ENCODE assay signal across 14 cellular contexts in genomic region chr4:24857996-24858395, GRCh38. TPM values are rescaled to one million over a fixed set of nuclear protein-coding genes. Genes with fewer than 3 reads are reported as not detected.
DNase-seq lines count a peak whose midpoint lies in the region; TF ChIP-seq lines count a peak whose summit lies in the region.
"Had no signal": no experiment of that assay in that cellular context is flagged by ENCODE, and none has a peak within 500 bp of the region (broad histone marks: within the 10 kb centered on the region; RNA-seq: fewer than 3 reads in every experiment).

No MANE protein-coding gene starts in this region.

- peaks cover under 1 to 22% (median 10%) of the 10 kb centered on the region in 11 experiments; a peak in 15 of 22 replicates for H3K36me3 ChIP-seq in BLaER1 treated with 17β-estradiol and CSF1 and Interleukin-3, amounts not matched to agents 10 nM and 100 nM
- H3K36me3 ChIP-seq in suprapubic skin: no peaks in the 10 kb centered on the region

- no peak overlapping the region for H3K4me3 Mint-ChIP-seq in CD14-positive monocyte
- H3K4me3 Mint-ChIP-seq: activated B cell treated with CpG ODN at 0.5 μM for 24 hours; CD4-positive, alpha-beta T cell had no signal

- H3K4me2 ChIP-seq in BLaER1 treated with 17β-estradiol and CSF1 and Interleukin-3, amounts not matched to agents 10 nM and 100 nM: peak overlapping the region; percentile 43 to 84 (median 75); a peak in 21 of 22 replicates

- TF ChIP-seq POLR2A in suprapubic skin (IDR thresholded peaks at IDR 0.05): no peak

- no peaks in the 10 kb centered on the region for H3K27me3 ChIP-seq in BLaER1 treated with 17β-estradiol and CSF1 and Interleukin-3, amounts not matched to agents 10 nM and 100 nM
- no peaks in the 10 kb centered on the region for H3K27me3 ChIP-seq in suprapubic skin

- intact Hi-C loops in CD14-positive monocyte (cut with micrococcal nuclease): no loop called here

- no peak for TF ChIP-seq CTCF in suprapubic skin (IDR thresholded peaks at IDR 0.05)
- TF ChIP-seq CTCF in CD14-positive monocyte (IDR thresholded peaks at IDR 0.05): no peak

- WGBS in suprapubic skin: 19% methylated on average over 2 of the region's 2 CpGs

- no peaks in the 10 kb centered on the region for H3K27me3 Mint-ChIP-seq in CD14-positive monocyte (ENCODE audit: low read depth in 3 of 3)
- H3K27me3 Mint-ChIP-seq: CD4-positive, alpha-beta T cell had no signal

- peaks cover 28 to 57% (median 41%) of the 10 kb centered on the region in 11 experiments for H3K9me3 ChIP-seq in BLaER1 treated with 17β-estradiol and CSF1 and Interleukin-3, amounts not matched to agents 10 nM and 100 nM (replicated peaks in 1 of 11)
- H3K9me3 ChIP-seq in suprapubic skin: peaks cover 5% of the 10 kb centered on the region

- H3K27ac Mint-ChIP-seq in CD14-positive monocyte: no peak overlapping the region
- H3K27ac Mint-ChIP-seq: activated B cell treated with CpG ODN at 0.5 μM for 24 hours; CD4-positive, alpha-beta T cell had no signal

- peaks cover 36 to 65% (median 58%) of the 10 kb centered on the region in 10 experiments for H3K4me1 ChIP-seq in BLaER1 treated with 17β-estradiol and CSF1 and Interleukin-3, amounts not matched to agents 10 nM and 100 nM
- peaks cover 4% of the 10 kb centered on the region for H3K4me1 ChIP-seq in suprapubic skin

- H3K36me3 Mint-ChIP-seq in CD14-positive monocyte: peaks cover 51 to 56% of the 10 kb centered on the region in 2 donors

- peak overlapping the region in 3 of 10 experiments; percentile 4 to 33 (median 29); a peak in 2 of 20 replicates for H3K4me3 ChIP-seq in BLaER1 treated with 17β-estradiol and CSF1 and Interleukin-3, amounts not matched to agents 10 nM and 100 nM
- no peak overlapping the region for H3K4me3 ChIP-seq in suprapubic skin

- no peaks in the 10 kb centered on the region for H4K20me1 ChIP-seq in BLaER1 treated with 17β-estradiol and CSF1 and Interleukin-3, amounts not matched to agents 10 nM and 100 nM

- peak; percentile 29 for DNase-seq in amniotic stem cell (lab: John Stamatoyannopoulos, UW)
- DNase-seq in glomerular visceral epithelial cell (ENCODE audit: extremely low spot score): peak; percentile 30
- peak; percentile 82 for DNase-seq in renal cortical epithelial cell (ENCODE audit: low read depth)
- no peak for DNase-seq in suprapubic skin (ENCODE audit: low spot score in 2 of 2)
- no peak for DNase-seq in CD14-positive monocyte (ENCODE audit: low spot score)
- DNase-seq in activated effector memory CD4-positive, alpha-beta T cell treated with anti-CD3 and anti-CD28 coated beads, Interleukin-2, amount 50 U/mL, for 16 hours: no peak
- DNase-seq in HPDE6-E6E7 (ENCODE audit: extremely low spot score): no peak
- DNase-seq: activated B cell treated with CpG ODN at 0.5 μM for 24 hours; activated gamma-delta T cell treated with Interleukin-2 at 50 U/mL for 16 hours; CD4-positive, alpha-beta T cell; NCI-H1092 treated with DMSO at 0.1 percent for 48 hours had no signal

- H3K9me3 Mint-ChIP-seq in CD14-positive monocyte: peaks cover 0 to 8% (median 6%) of the 10 kb centered on the region in 7 donors
- H3K9me3 Mint-ChIP-seq: activated B cell treated with CpG ODN at 0.5 μM for 24 hours had no signal

- no peak for TF ChIP-seq EP300 in suprapubic skin (IDR thresholded peaks at IDR 0.05)

- H3K9ac ChIP-seq in BLaER1 treated with 17β-estradiol and CSF1 and Interleukin-3, amounts not matched to agents 10 nM and 100 nM: peak overlapping the region in 5 of 11 experiments; percentile 28 to 58 (median 39); a peak in 7 of 22 replicates

- peaks cover 19% of the 10 kb centered on the region for H3K4me1 Mint-ChIP-seq in CD14-positive monocyte
- H3K4me1 Mint-ChIP-seq: activated B cell treated with CpG ODN at 0.5 μM for 24 hours had no signal

- H3K27ac ChIP-seq in BLaER1 treated with 17β-estradiol and CSF1 and Interleukin-3, amounts not matched to agents 10 nM and 100 nM: peak overlapping the region in 7 of 11 experiments; percentile 4 to 29 (median 12); a peak in 7 of 22 replicates
- no peak overlapping the region for H3K27ac ChIP-seq in suprapubic skin
- H3K27ac ChIP-seq: epithelial cell of prostate had no signal

RNA-seq across cellular contexts. Expression of gene CCDC149, which starts 54.8 kb away (rescaled TPM):
- total RNA-seq in renal cortical epithelial cell (4.7 and 12.5 TPM in 2 replicates), suprapubic skin (10 to 100 TPM in 2 of 4 donors, 1 to 10 TPM in 2; 6.5 to 17.4 (median 12.3) TPM)
- 10 to 100 TPM in 1 of 2 donors, 1 to 10 TPM in 1; 5.5 to 14.9 TPM for polyA plus RNA-seq in CD14-positive monocyte
- total RNA-seq: activated B cell treated with CpG ODN at 0.5 μM for 24 hours, OCI-LY7 had no signal

Comparison
In these comparisons a context has a peak if more than half of its experiments do, and no peak if none do; other contexts are left out.
1. DNase-seq: peak in amniotic stem cell (single experiment), glomerular visceral epithelial cell (single experiment) and renal cortical epithelial cell (single experiment); none in suprapubic skin (0 of 2), CD14-positive monocyte (single experiment), activated effector memory CD4-positive, alpha-beta T cell treated with anti-CD3 and anti-CD28 coated beads, Interleukin-2, amount 50 U/mL, for 16 hours (single experiment) and HPDE6-E6E7 (single experiment).